ENCODE assay signal across 13 cellular contexts in genomic region chr2:8661736-8662135, GRCh38. TPM values are rescaled to one million over a fixed set of nuclear protein-coding genes. Genes with fewer than 3 reads are reported as not detected.
A peak's percentile ranks its signal among the peaks of the same experiment; 100 is the strongest.
DNase-seq lines count a peak whose midpoint lies in the region; ATAC-seq and TF ChIP-seq lines count a peak whose summit lies in the region.
"Had no signal": no experiment of that assay in that cellular context is flagged by ENCODE, and none has a peak within 500 bp of the region (broad histone marks: within the 10 kb centered on the region; RNA-seq: fewer than 3 reads in every experiment).

No MANE protein-coding gene starts in this region.

- H2BK12ac ChIP-seq in mesenchymal stem cell (ENCODE audit: low read length in 2 of 2) = peak overlapping the region; percentile 2 to 75

- no peak for TF ChIP-seq CTCF in esophagus muscularis mucosa (IDR thresholded peaks at IDR 0.05)
- no peak for TF ChIP-seq CTCF in tibial nerve (IDR thresholded peaks at IDR 0.05)

- no peak overlapping the region for H3K4ac ChIP-seq in mesenchymal stem cell (ENCODE audit: low read depth in 1 of 2, low read length in 2 of 2)

- DNase-seq in LHCN-M2 (ENCODE audit: low read depth) (peak; percentile 70), esophagus muscularis mucosa (ENCODE audit: extremely low spot score) (no peak), mesenchymal stem cell (peak; percentile 38), tibial nerve (ENCODE audit: low spot score in 2 of 2) (no peak), LoVo (ENCODE audit: low spot score) (no peak), C1 segment of cervical spinal cord (lab: John Stamatoyannopoulos, UW) (no peak)
- DNase-seq: activated CD4-positive, alpha-beta T cell treated with anti-CD3 and anti-CD28 coated beads, Interleukin-2, amount 10 ng/mL, durations not matched to agents 7 days and 5 days; mesendoderm; NCI-H1105; NCI-H510A treated with DMSO at 0.1 percent for 48 hours; RPMI8226 had no signal

- H3K36me3 ChIP-seq in esophagus muscularis mucosa = no peaks in the 10 kb centered on the region
- no peaks in the 10 kb centered on the region for H3K36me3 ChIP-seq in mesenchymal stem cell (ENCODE audit: control insufficient read depth in 1 of 2, insufficient read depth in 2 of 2, low read depth in 1 of 2, low read length in 2 of 2)
- no peaks in the 10 kb centered on the region for H3K36me3 ChIP-seq in tibial nerve

- H4K91ac ChIP-seq in mesenchymal stem cell (ENCODE audit: low read length) = peak overlapping the region; percentile 64

- H2BK5ac ChIP-seq in mesenchymal stem cell (ENCODE audit: low read depth, low read length, poor library complexity, severe bottlenecking) = no peak overlapping the region

- H3K9ac ChIP-seq in mesenchymal stem cell (ENCODE audit: low read length) = peak overlapping the region; percentile 71

- no peak overlapping the region for H4K8ac ChIP-seq in mesenchymal stem cell (ENCODE audit: low read length)

- H2BK15ac ChIP-seq in mesenchymal stem cell (ENCODE audit: low read depth, poor library complexity, severe bottlenecking) = peak overlapping the region; percentile 60

- no peak overlapping the region for H3K23ac ChIP-seq in mesenchymal stem cell (ENCODE audit: low read length in 2 of 2)

- H3K79me1 ChIP-seq in mesenchymal stem cell (replicated peaks; ENCODE audit: low read length, poor library complexity, severe bottlenecking) = no peaks in the 10 kb centered on the region

- H3K4me1 ChIP-seq in esophagus muscularis mucosa = peaks cover 15 to 22% (median 17%) of the 10 kb centered on the region in 4 donors
- H3K4me1 ChIP-seq in mesenchymal stem cell (ENCODE audit: control insufficient read depth, insufficient read depth, low read depth, low read length) = peaks cover 7% of the 10 kb centered on the region
- peaks cover 0 to 14% (median 2%) of the 10 kb centered on the region in 4 donors for H3K4me1 ChIP-seq in tibial nerve

- TF ChIP-seq EP300 in esophagus muscularis mucosa (IDR thresholded peaks at IDR 0.05) (no peak), tibial nerve (IDR thresholded peaks at IDR 0.05) (peak in 1 of 2 donors; percentile 22)

- H2AK5ac ChIP-seq in mesenchymal stem cell (ENCODE audit: low read length, severe bottlenecking) = peak overlapping the region; percentile 66

- ATAC-seq in GM21515 (IDR thresholded peaks at IDR 0.05; ENCODE audit: unreplicated experiment) = no peak

- H3K9me3 ChIP-seq in esophagus muscularis mucosa (no peaks in the 10 kb centered on the region), mesenchymal stem cell (ENCODE audit: control insufficient read depth, low read length) (no peaks in the 10 kb centered on the region), tibial nerve (no peaks in the 10 kb centered on the region)
- H3K9me3 ChIP-seq: Caco-2 had no signal

- TF ChIP-seq POLR2A in esophagus muscularis mucosa (IDR thresholded peaks at IDR 0.05; ENCODE audit: low read depth) (no peak), tibial nerve (IDR thresholded peaks at IDR 0.05) (no peak)

- H2AFZ ChIP-seq in mesenchymal stem cell (ENCODE audit: low read depth, low read length) = no peak overlapping the region

- no peak overlapping the region for H3K4me2 ChIP-seq in mesenchymal stem cell (ENCODE audit: low read length, poor library complexity, severe bottlenecking)

- H3K4me3 ChIP-seq in esophagus muscularis mucosa (no peak overlapping the region), mesenchymal stem cell (ENCODE audit: insufficient read depth in 1 of 2, low read depth in 1 of 2, low read length in 2 of 2) (peak overlapping the region in 1 of 2 experiments; percentile 7), tibial nerve (no peak overlapping the region)

- intact Hi-C loops in esophagus muscularis mucosa (cut with DNase I) = loop anchor here (2.0 kb wide), 1 partner anchor 25 kb away; no protein-coding TSS in a partner anchor

- H3K27ac ChIP-seq in esophagus muscularis mucosa (replicated peaks in 1 of 4) = peak overlapping the region in 3 of 4 donors; percentile 23 to 59 (median 37)
- no peak overlapping the region for H3K27ac ChIP-seq in mesenchymal stem cell (ENCODE audit: low read length, poor library complexity, severe bottlenecking)
- H3K27ac ChIP-seq in tibial nerve = peak overlapping the region in 3 of 4 donors; percentile 30 to 75 (median 36)

- no peaks in the 10 kb centered on the region for H3K27me3 ChIP-seq in esophagus muscularis mucosa
- H3K27me3 ChIP-seq in mesenchymal stem cell (ENCODE audit: control insufficient read depth in 1 of 2, insufficient read depth in 1 of 2, low read length in 2 of 2) = no peaks in the 10 kb centered on the region
- no peaks in the 10 kb centered on the region for H3K27me3 ChIP-seq in tibial nerve

- H3K18ac ChIP-seq in mesenchymal stem cell (ENCODE audit: low read depth in 1 of 2, low read length in 2 of 2) = peak overlapping the region; percentile 25 to 75

- WGBS in esophagus muscularis mucosa = 63% methylated on average over 7 of the region's 7 CpGs
- WGBS in mesenchymal stem cell = 84% methylated on average over 7 of the region's 7 CpGs
- WGBS in tibial nerve, 2 donors = 30 to 40% methylated on average over 7 of the region's 7 CpGs

- H3K14ac ChIP-seq in mesenchymal stem cell (ENCODE audit: low read length in 2 of 2) = no peak overlapping the region

- H2BK120ac ChIP-seq in mesenchymal stem cell (ENCODE audit: low read depth, low read length) = no peak overlapping the region

RNA-seq across cellular contexts. Expression of gene ID2, which starts 20.1 kb away (rescaled TPM):
- total RNA-seq in LHCN-M2 (2014; rRNA removed) = 240 and 390 TPM in 2 replicates
- polyA plus RNA-seq in LHCN-M2 (2012) = 114 TPM
- 100 to 1,000 TPM; 149 to 254 (median 187) TPM for total RNA-seq in esophagus muscularis mucosa
- 53.9 TPM for polyA plus RNA-seq in mesenchymal stem cell (2013, experiment 1 of 2)
- polyA plus RNA-seq in mesenchymal stem cell (2013, experiment 2 of 2) = 55.7 TPM
- 100 to 1,000 TPM; 145 to 208 (median 166) TPM for total RNA-seq in tibial nerve

Comparison
In these comparisons a context has a peak if more than half of its experiments do, and no peak if none do; other contexts are left out.
1. DNase-seq: peak in LHCN-M2 (single experiment) and mesenchymal stem cell (single experiment); none in esophagus muscularis mucosa (single experiment), tibial nerve (0 of 2), LoVo (single experiment) and C1 segment of cervical spinal cord (0 of 14).